Comparison of ENCODE assay signal across 22 cellular contexts in genomic region chr13:22211876-22212275, GRCh38.
"Had no signal": no experiment of that assay in that cellular context is flagged by ENCODE, and none has a peak within 500 bp of the region (broad histone marks: within the 10 kb centered on the region; RNA-seq: fewer than 3 reads in every experiment).

No MANE protein-coding gene starts in this region.

- H3K27me3 Mint-ChIP-seq: dendritic cell treated with granulocyte-macrophage colony-stimulating factor and Interleukin-4, amounts not matched to agents 40 ng/mL and 50 ng/mL, for 4 days; memory B cell had no signal

- H3K36me3 Mint-ChIP-seq: memory B cell had no signal

- H3K27ac Mint-ChIP-seq: dendritic cell treated with granulocyte-macrophage colony-stimulating factor and Interleukin-4, amounts not matched to agents 40 ng/mL and 50 ng/mL, for 4 days; endodermal cell; memory B cell had no signal

- DNase-seq: colonic mucosa; cortex of kidney; effector CD8-positive, alpha-beta T cell; effector memory CD8-positive, alpha-beta T cell; endodermal cell; erythroblast; esophagus squamous epithelium; foreskin fibroblast; foreskin melanocyte; gastrocnemius medialis; glutamatergic neuron; head of caudate nucleus; heart right ventricle; hippocampal formation; left cardiac atrium; mammary epithelial cell; mesendoderm; midbrain had no signal

- ATAC-seq: effector memory CD8-positive, alpha-beta T cell; esophagus mucosa; gastrocnemius medialis; heart right ventricle; left cardiac atrium; left lung had no signal

- H3K9me3 Mint-ChIP-seq: effector memory CD8-positive, alpha-beta T cell; endodermal cell; memory B cell had no signal

- H3K4me3 Mint-ChIP-seq: dendritic cell treated with granulocyte-macrophage colony-stimulating factor and Interleukin-4, amounts not matched to agents 40 ng/mL and 50 ng/mL, for 4 days; effector memory CD8-positive, alpha-beta T cell; endodermal cell; memory B cell had no signal
